8 cellular contexts compared by ENCODE assay signal in the genomic region with DNA sequence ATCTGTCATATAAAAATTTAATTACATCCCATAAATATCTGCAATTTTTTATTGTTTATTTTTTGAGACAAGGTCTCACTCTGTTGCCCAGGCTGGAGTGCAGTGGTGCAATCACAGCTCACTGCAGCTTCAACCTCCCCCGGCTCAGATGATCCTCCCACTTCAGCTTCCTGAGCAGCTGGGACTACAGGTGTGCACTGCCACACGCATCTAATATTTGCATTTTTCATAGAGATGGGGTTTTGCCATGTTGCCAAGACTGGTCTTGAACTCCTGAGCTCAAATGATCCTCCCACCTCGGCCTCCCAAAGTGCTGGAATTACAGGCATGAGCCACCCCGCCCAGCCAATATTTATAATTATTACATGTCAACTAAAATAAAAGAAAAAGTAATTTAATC.
A peak's percentile ranks its signal among the peaks of the same experiment; 100 is the strongest.
DNase-seq lines count a peak whose midpoint lies in the region; ATAC-seq lines count a peak whose summit lies in the region.
"Not testable (repeated sequence)": the region's sequence is repeated elsewhere in the genome, so short reads cannot be mapped to it uniquely, and the experiment has no call there.

No MANE protein-coding gene starts in this region.

- not testable (repeated sequence) for H3K4me1 Mint-ChIP-seq in memory B cell

- H3K9me3 Mint-ChIP-seq in memory B cell: not testable (repeated sequence)

- not testable (repeated sequence) for H3K27me3 Mint-ChIP-seq in memory B cell

- not testable (repeated sequence) for H3K4me3 Mint-ChIP-seq in memory B cell

- not testable (repeated sequence) for H3K27ac Mint-ChIP-seq in memory B cell

- ATAC-seq in GM18498 (IDR thresholded peaks at IDR 0.05; ENCODE audit: unreplicated experiment): peak; percentile 65
- ATAC-seq in GM19351 (IDR thresholded peaks at IDR 0.05; ENCODE audit: unreplicated experiment): peak; percentile 83
- peak; percentile 89 for ATAC-seq in GM21526 (IDR thresholded peaks at IDR 0.05; ENCODE audit: low FRiP score, unreplicated experiment)
- peak; percentile 78 for ATAC-seq in HG02642 (IDR thresholded peaks at IDR 0.05; ENCODE audit: poor library complexity, unreplicated experiment)
- ATAC-seq in HG03064 (IDR thresholded peaks at IDR 0.05; ENCODE audit: low read depth, unreplicated experiment): peak; percentile 69
- ATAC-seq in HG03432 (IDR thresholded peaks at IDR 0.05; ENCODE audit: unreplicated experiment): peak; percentile 68
- ATAC-seq in memory B cell (ENCODE audit: low read depth): peak; percentile 67

- DNase-seq in NCI-H2171 treated with DMSO at 0.1 percent for 48 hours (lab: John Stamatoyannopoulos, UW): peak; percentile 9
- DNase-seq in memory B cell (ENCODE audit: low spot score in 2 of 2): not testable (repeated sequence)

- not testable (repeated sequence) for H3K36me3 Mint-ChIP-seq in memory B cell
